Comparison of ENCODE assay signal across 10 cellular contexts in genomic region chr6:52672422-52673025, GRCh38. TPM values are rescaled to one million over a fixed set of nuclear protein-coding genes. Genes with fewer than 3 reads are reported as not detected.
A peak's percentile ranks its signal among the peaks of the same experiment; 100 is the strongest.
DNase-seq lines count a peak whose midpoint lies in the region; ATAC-seq, FAIRE-seq and TF ChIP-seq lines count a peak whose summit lies in the region.
"Had no signal": no experiment of that assay in that cellular context is flagged by ENCODE, and none has a peak within 500 bp of the region (broad histone marks: within the 10 kb centered on the region; RNA-seq: fewer than 3 reads in every experiment).

No MANE protein-coding gene starts in this region.

- no peak overlapping the region for H2AFZ ChIP-seq in Loucy (ENCODE audit: low read length)
- no peak overlapping the region for H2AFZ ChIP-seq in K562 (ENCODE audit: low read depth, low read length)
- H2AFZ ChIP-seq in neural cell (ENCODE audit: low read depth, low read length), result no peak overlapping the region

- no peak for ATAC-seq in K562
- ATAC-seq: gastrocnemius medialis had no signal

- 11% methylated on average over 7 of the region's 9 CpGs for WGBS in K562 (ENCODE audit: insufficient coverage, low coverage, missing lambda C conversion rate)

- BruUV-seq in K562 (replicated peaks; lab: Mats Ljungman, UMichigan), result no TSS peak

- POLR2A ChIA-PET in K562 (lab: Yijun Ruan, JAX), result interaction anchor here (0.8 to 0.9 kb wide), 2 partner anchors 10 to 252 kb away, joined by 3 to 4 read pairs; partner anchors contain the start of gene EFHC1
- POLR2A ChIA-PET in HEK293T (lab: Yijun Ruan, JAX), result interaction anchor here (0.9 kb wide), 1 partner anchor 388 kb away, joined by 3 read pairs; the partner anchor contains the start of gene MCM3

- no peaks in the 10 kb centered on the region for H3K27me3 Mint-ChIP-seq in T-helper 1 cell treated with Interleukin-12 subunit alpha and Interleukin-12 subunit beta and Interleukin-4 antibody, amounts not matched to agents 30 μg/mL and 1 μg/mL, for 36 hours (ENCODE audit: low read depth)

- H3K36me3 Mint-ChIP-seq in T-helper 1 cell treated with Interleukin-12 subunit alpha and Interleukin-12 subunit beta and Interleukin-4 antibody, amounts not matched to agents 30 μg/mL and 1 μg/mL, for 36 hours (ENCODE audit: low read depth), result peaks cover 7% of the 10 kb centered on the region

- H3K4me3 Mint-ChIP-seq in T-helper 1 cell treated with Interleukin-12 subunit alpha and Interleukin-12 subunit beta and Interleukin-4 antibody, amounts not matched to agents 30 μg/mL and 1 μg/mL, for 36 hours, result peak overlapping the region; percentile 11

- DNase-seq in T-helper 1 cell, result no peak
- DNase-seq in K562 (ENCODE audit: extremely low read depth in 1 of 4, low spot score in 3 of 4), result peak in 3 of 4 experiments; percentile 19 to 24 (median 20)
- no peak for DNase-seq in stimulated activated CD8-positive, alpha-beta memory T cell treated with anti-CD3 and anti-CD28 coated beads, Interleukin-4, amount 100 ng/mL, for 48 hours
- DNase-seq in stimulated activated naive CD4-positive, alpha-beta T cell (lab: John Stamatoyannopoulos, UW), result no peak
- DNase-seq in HEK293T (ENCODE audit: extremely low spot score), result no peak
- DNase-seq: gastrocnemius medialis, NCI-H345 had no signal

- no peaks in the 10 kb centered on the region for H3K9me1 ChIP-seq in K562 (ENCODE audit: control insufficient read depth, insufficient read depth, low read length)

- no peaks in the 10 kb centered on the region for H3F3A ChIP-seq in Loucy (ENCODE audit: low read depth)
- no peaks in the 10 kb centered on the region for H3F3A ChIP-seq in neural cell (ENCODE audit: insufficient read depth, low read length, poor library complexity, severe bottlenecking)

- H3K36me3 ChIP-seq in Loucy (ENCODE audit: insufficient read depth, low read length) (no peaks in the 10 kb centered on the region), K562 (ENCODE audit: control insufficient read depth, insufficient read depth, low read length) (peaks cover 3% of the 10 kb centered on the region; the same call in 1 of the 3 replicates), neural cell (ENCODE audit: insufficient read depth, low read length) (no peaks in the 10 kb centered on the region)
- H3K36me3 ChIP-seq: gastrocnemius medialis had no signal

- no peak overlapping the region for H3K27ac ChIP-seq in K562 (ENCODE audit: extremely low read depth, low read depth, low read length)
- no peak overlapping the region for H3K27ac ChIP-seq in neural cell (ENCODE audit: low read length)
- H3K27ac ChIP-seq: gastrocnemius medialis had no signal

- CTCF ChIA-PET in K562 (lab: Yijun Ruan, JAX; ENCODE audit: low intra/inter-chr PET ratio) (no interaction called here), HEK293T (lab: Yijun Ruan, JAX) (no interaction called here)

- TF ChIP-seq POLR2A in K562 (conservative IDR thresholded peaks at IDR 0.05), result no peak

- H3K9me3 ChIP-seq in Loucy (ENCODE audit: insufficient read depth, low read depth, low read length), result no peaks in the 10 kb centered on the region
- H3K9me3 ChIP-seq in K562 (replicated peaks; ENCODE audit: control insufficient read depth, insufficient read depth, low read depth, low read length), result no peaks in the 10 kb centered on the region
- H3K9me3 ChIP-seq in neural cell (ENCODE audit: low read length), result no peaks in the 10 kb centered on the region
- H3K9me3 ChIP-seq: gastrocnemius medialis had no signal

- peak overlapping the region; percentile 1 for H3K27ac Mint-ChIP-seq in T-helper 1 cell treated with Interleukin-12 subunit alpha and Interleukin-12 subunit beta and Interleukin-4 antibody, amounts not matched to agents 30 μg/mL and 1 μg/mL, for 36 hours

- peaks cover 25% of the 10 kb centered on the region for H3K4me1 Mint-ChIP-seq in T-helper 1 cell treated with Interleukin-12 subunit alpha and Interleukin-12 subunit beta and Interleukin-4 antibody, amounts not matched to agents 30 μg/mL and 1 μg/mL, for 36 hours (ENCODE audit: low read depth)

- TF ChIP-seq CTCF in Loucy (conservative IDR thresholded peaks at IDR 0.05; ENCODE audit: low read length), result no peak
- no peak for TF ChIP-seq CTCF in K562 (IDR thresholded peaks at IDR 0.05 in 2 of 3, conservative IDR thresholded peaks at IDR 0.05 in 1 of 3; ENCODE audit: insufficient read depth in 2 of 3, low read depth in 1 of 3, low read length in 3 of 3)
- no peak for TF ChIP-seq CTCF in neural cell (IDR thresholded peaks at IDR 0.05; ENCODE audit: poor library complexity, severe bottlenecking)

- H3K4me1 ChIP-seq in Loucy (ENCODE audit: insufficient read depth, low read length, poor library complexity, severe bottlenecking) (peaks cover 42% of the 10 kb centered on the region), K562 (replicated peaks in 1 of 2; ENCODE audit: control insufficient read depth in 2 of 2, insufficient read depth in 2 of 2, low read length in 2 of 2) (peaks cover 9 to 10% of the 10 kb centered on the region in 2 experiments; a peak in 3 of 5 replicates)
- H3K4me1 ChIP-seq: gastrocnemius medialis had no signal

- no peaks in the 10 kb centered on the region for H3K9me2 ChIP-seq in Loucy (replicated peaks; ENCODE audit: low read depth, low read length)
- H3K9me2 ChIP-seq in neural cell (ENCODE audit: insufficient read depth, low read length), result no peaks in the 10 kb centered on the region

- peak overlapping the region; percentile 68 for H3K9ac ChIP-seq in Loucy (ENCODE audit: low read depth, low read length, poor library complexity, severe bottlenecking)
- no peak overlapping the region for H3K9ac ChIP-seq in K562 (ENCODE audit: insufficient read depth in 1 of 2, low read depth in 2 of 2, low read length in 2 of 2)
- no peak overlapping the region for H3K9ac ChIP-seq in neural cell (ENCODE audit: low read length)

- H3K79me2 ChIP-seq in Loucy (ENCODE audit: insufficient read depth, low read length), result peaks cover 13% of the 10 kb centered on the region; the same call in 1 of the 2 replicates
- H3K79me2 ChIP-seq in K562 (ENCODE audit: control insufficient read depth, insufficient read depth, low read length), result no peaks in the 10 kb centered on the region
- peaks cover 3% of the 10 kb centered on the region for H3K79me2 ChIP-seq in neural cell (replicated peaks; ENCODE audit: insufficient read depth, low read length)

- no peak for TF ChIP-seq RAD21 in K562 (CRISPR knock-in tag; conservative IDR thresholded peaks at IDR 0.05 in 1 of 2, IDR thresholded peaks at IDR 0.05 in 1 of 2)
- TF ChIP-seq RAD21 in neural cell (conservative IDR thresholded peaks at IDR 0.05), result no peak

- H3K4me3 ChIP-seq in Loucy (ENCODE audit: low read length, poor library complexity, severe bottlenecking) (peak overlapping the region; percentile 86), K562 (no peak overlapping the region), neural cell (ENCODE audit: low read length) (peak overlapping the region; percentile 81)
- H3K4me3 ChIP-seq: gastrocnemius medialis had no signal

- H4K20me1 ChIP-seq in Loucy (ENCODE audit: insufficient read depth, low read length, poor library complexity, severe bottlenecking) (no peaks in the 10 kb centered on the region), K562 (replicated peaks; ENCODE audit: control insufficient read depth, insufficient read depth, low read length) (no peaks in the 10 kb centered on the region), neural cell (ENCODE audit: insufficient read depth) (no peaks in the 10 kb centered on the region)

- intact Hi-C loops in K562 (cut with micrococcal nuclease), result no loop called here

- peak overlapping the region; percentile 92 for H3K4me2 ChIP-seq in Loucy (ENCODE audit: low read depth, low read length, poor library complexity, severe bottlenecking)
- no peak overlapping the region for H3K4me2 ChIP-seq in K562 (ENCODE audit: insufficient read depth, low read length)
- peak overlapping the region; percentile 86 for H3K4me2 ChIP-seq in neural cell (ENCODE audit: low read length)

- in situ Hi-C loops in K562 (cut with MboI), result no loop called here

- no peaks in the 10 kb centered on the region for H3K27me3 ChIP-seq in Loucy (ENCODE audit: insufficient read depth, low read length, poor library complexity, severe bottlenecking)
- H3K27me3 ChIP-seq in K562 (ENCODE audit: control insufficient read depth in 2 of 2, insufficient read depth in 2 of 2, low read length in 2 of 2), result no peaks in the 10 kb centered on the region
- no peaks in the 10 kb centered on the region for H3K27me3 ChIP-seq in neural cell (ENCODE audit: insufficient read depth, low read depth, low read length)
- H3K27me3 ChIP-seq: gastrocnemius medialis had no signal

- TF ChIP-seq EP300 in K562 (IDR thresholded peaks at IDR 0.05; ENCODE audit: low read length), result no peak
- no peak for TF ChIP-seq EP300 in neural cell (conservative IDR thresholded peaks at IDR 0.05; ENCODE audit: poor library complexity, severe bottlenecking)

- peak; percentile 57 for FAIRE-seq in K562 (lab: Jason Lieb, UNC)

- no peaks in the 10 kb centered on the region for H3K9me3 Mint-ChIP-seq in T-helper 1 cell treated with Interleukin-12 subunit alpha and Interleukin-12 subunit beta and Interleukin-4 antibody, amounts not matched to agents 30 μg/mL and 1 μg/mL, for 36 hours

TF ChIP-seq in K562, 482 proteins besides CTCF, POLR2A, EP300 and RAD21 (continues in another document):
- TF ChIP-seq DPF2 (IDR thresholded peaks at IDR 0.05), result peak; percentile 62; the same call in 1 of the 2 replicates
- no peak for TF ChIP-seq MCM7 (IDR thresholded peaks at IDR 0.05)

TF ChIP-seq in neural cell, 6 proteins besides CTCF, POLR2A, EP300 and RAD21 (continues in another document):
- TF ChIP-seq SMC3 (conservative IDR thresholded peaks at IDR 0.05; ENCODE audit: poor library complexity), result no peak

TF ChIP-seq in HEK293T, 16 proteins besides CTCF, POLR2A, EP300 and RAD21 (continues in another document):
- TF ChIP-seq ARNT (IDR thresholded peaks at IDR 0.05) (no peak), NFRKB (IDR thresholded peaks at IDR 0.05) (no peak)

RNA-seq across cellular contexts. Expression of gene TMEM14A, which starts 1.6 kb away (rescaled TPM):
- 0.86 and 3.8 TPM in 2 replicates for total RNA-seq in K562 (2011; cell fraction: chromatin; rRNA removed; ENCODE audit: low replicate concordance)
- total RNA-seq in K562 (2011; cell fraction: nucleolus; rRNA removed), result 2.8 and 2.9 TPM in 2 replicates
- 3.7 and 5.0 TPM in 2 replicates for total RNA-seq in K562 (2011; cell fraction: nucleoplasm; rRNA removed)
- total RNA-seq in K562 (2014; rRNA removed) (3.5 and 5.4 TPM in 2 replicates), K562 (2014; rRNA removed; fragmentation: Illumina TruSeq; extraction: Trizol) (9.5 and 10.2 TPM in 2 replicates), K562 (2015; rRNA removed; fragmentation: Illumina TruSeq; extraction: Trizol) (8.5 and 10.0 TPM in 2 replicates), K562 (2021) (7.4 and 8.1 TPM in 2 replicates)
- polyA plus RNA-seq in K562 (2011; rRNA removed) (6.1 and 10.7 TPM in 2 replicates), K562 (2014; fragmentation: Illumina TruSeq; extraction: Trizol) (6.1 and 6.9 TPM in 2 replicates), K562 (2014; fragmentation: Nextera tagmentation; extraction: Ambion mirVana) (10 to 100 TPM; 32.5 to 43.3 TPM), K562 (2014; rRNA removed) (6.2 and 8.0 TPM in 2 replicates), neural cell (268 and 326 TPM in 2 replicates)
- 5.5 and 5.7 TPM in 2 replicates for polyA plus RNA-seq in K562 (2011; cell fraction: cytosol; rRNA removed)
- polyA plus RNA-seq in K562 (2011; cell fraction: nucleus; rRNA removed), result 1.1 and 2.0 TPM in 2 replicates
- 8.5 and 11.2 TPM in 2 replicates for polyA plus RNA-seq in K562 (2012)
- 1.8 and 3.7 TPM in 2 replicates for polyA minus RNA-seq in K562 (2011; rRNA and poly(A)+ RNA removed)
- 1.4 and 3.5 TPM in 2 replicates for polyA minus RNA-seq in K562 (2011; cell fraction: cytosol; rRNA and poly(A)+ RNA removed)
- polyA minus RNA-seq in K562 (2011; cell fraction: nucleus; rRNA and poly(A)+ RNA removed), result 0.67 and 1.1 TPM in 2 replicates
- 72.6 and 91.2 TPM in 2 replicates for polyA minus RNA-seq in neural cell

Comparison
In these comparisons a context has a peak if more than half of its experiments do, and no peak if none do; other contexts are left out.
1. DNase-seq: peak in K562 (3 of 4); none in T-helper 1 cell (0 of 5), stimulated activated CD8-positive, alpha-beta memory T cell treated with anti-CD3 and anti-CD28 coated beads, Interleukin-4, amount 100 ng/mL, for 48 hours (single experiment), stimulated activated naive CD4-positive, alpha-beta T cell (0 of 6) and HEK293T (single experiment).